ENCODE assay signal across 1 cellular context in genomic region chr5:104513194-104513602, GRCh38.
TF ChIP-seq lines count a peak whose summit lies in the region.

No MANE protein-coding gene starts in this region.

TF ChIP-seq in HepG2, 621 proteins besides CTCF, POLR2A, EP300 and RAD21 (continued from another document):
- TF ChIP-seq FOXP4 (CRISPR knock-in tag; IDR thresholded peaks at IDR 0.05), result no peak
